Comparison of ENCODE assay signal across 8 cellular contexts in genomic region chr13:26051231-26052135, GRCh38. TPM values are rescaled to one million over a fixed set of nuclear protein-coding genes. Genes with fewer than 3 reads are reported as not detected.
DNase-seq lines count a peak whose midpoint lies in the region; ATAC-seq, FAIRE-seq and TF ChIP-seq lines count a peak whose summit lies in the region.

SHISA2 (minus strand) TSS chr13:26052016; CDS start chr13:26050975, 1,041 bp downstream.

- TF ChIP-seq RAD21 in K562 (CRISPR knock-in tag; conservative IDR thresholded peaks at IDR 0.05 in 1 of 2, IDR thresholded peaks at IDR 0.05 in 1 of 2), result no peak

- no peaks in the 10 kb centered on the region for H3K9me3 ChIP-seq in K562 (replicated peaks; ENCODE audit: control insufficient read depth, insufficient read depth, low read depth, low read length)

- H3K27ac ChIP-seq in K562 (ENCODE audit: extremely low read depth, low read depth, low read length), result no peak within 1 kb of the TSS

- peak within 1 kb of the TSS; percentile 58 for H3K4me3 ChIP-seq in AG04449 (ENCODE audit: low read depth, low read length)
- no peak within 1 kb of the TSS for H3K4me3 ChIP-seq in K562
- peak within 1 kb of the TSS; percentile 37 for H3K4me3 ChIP-seq in retinal pigment epithelial cell (ENCODE audit: low read length)

- BruUV-seq in K562 (replicated peaks; lab: Mats Ljungman, UMichigan), result no TSS peak

- intact Hi-C loops in K562 (cut with micrococcal nuclease), result no loop called here

- H2AFZ ChIP-seq in K562 (ENCODE audit: low read depth, low read length), result no peak within 1 kb of the TSS

- no peaks in the 10 kb centered on the region for H4K20me1 ChIP-seq in K562 (replicated peaks; ENCODE audit: control insufficient read depth, insufficient read depth, low read length)

- no peaks in the 10 kb centered on the region for H3K36me3 ChIP-seq in K562 (ENCODE audit: control insufficient read depth, insufficient read depth, low read length)

- H3K9me1 ChIP-seq in K562 (ENCODE audit: control insufficient read depth, insufficient read depth, low read length), result no peaks in the 10 kb centered on the region

- no peaks in the 10 kb centered on the region; a peak in 1 of 5 replicates for H3K4me1 ChIP-seq in K562 (replicated peaks in 1 of 2; ENCODE audit: control insufficient read depth in 2 of 2, insufficient read depth in 2 of 2, low read length in 2 of 2)

- POLR2A ChIA-PET in AG04449 (lab: Yijun Ruan, JAX), result interaction anchor here (1.0 kb wide), 1 partner anchor 74 kb away, joined by 3 read pairs; no protein-coding TSS in a partner anchor
- POLR2A ChIA-PET in K562 (lab: Yijun Ruan, JAX), result no interaction called here

- DNase-seq in AG04449 (ENCODE audit: low read depth, low spot score) (no peak), SK-MEL-5 (ENCODE audit: low read depth, low spot score) (peak; percentile 51), K562 (ENCODE audit: extremely low read depth in 1 of 4, low spot score in 3 of 4) (no peak), hypothalamus (lab: John Stamatoyannopoulos, UW) (peak in 34 of 51 donors; percentile 12 to 62 (median 38)), retinal pigment epithelial cell (ENCODE audit: low read depth) (no peak), GM12891 (ENCODE audit: insufficient read length, low spot score) (no peak)

- no peak for TF ChIP-seq EP300 in K562 (IDR thresholded peaks at IDR 0.05; ENCODE audit: low read length)

- H3K4me2 ChIP-seq in K562 (ENCODE audit: insufficient read depth, low read length), result no peak within 1 kb of the TSS

- CTCF ChIA-PET in AG04449 (lab: Yijun Ruan, JAX) (interaction anchor here (0.6 kb wide), 1 partner anchor 196 kb away, joined by 3 read pairs; no protein-coding TSS in a partner anchor), K562 (lab: Yijun Ruan, JAX; ENCODE audit: low intra/inter-chr PET ratio) (no interaction called here)

- TF ChIP-seq POLR2A in K562 (conservative IDR thresholded peaks at IDR 0.05) (no peak), GM12891 (IDR thresholded peaks at IDR 0.05; ENCODE audit: low read depth, low read length) (no peak)

- in situ Hi-C loops in SK-MEL-5 (cut with HindIII; ENCODE audit: low pct_unique_long_range_greater_than_20kb, low sequenced_read_pairs), result no loop called here
- in situ Hi-C loops in K562 (cut with MboI), result no loop called here

- WGBS in K562 (ENCODE audit: insufficient coverage, low coverage, missing lambda C conversion rate), result 31% methylated on average over 12 of the region's 110 CpGs

- FAIRE-seq in K562 (lab: Jason Lieb, UNC), result no peak
- FAIRE-seq in GM12891 (lab: Jason Lieb, UNC), result no peak

- no peak within 1 kb of the TSS for H3K9ac ChIP-seq in K562 (ENCODE audit: insufficient read depth in 1 of 2, low read depth in 2 of 2, low read length in 2 of 2)

- H3K27me3 ChIP-seq in K562 (ENCODE audit: control insufficient read depth in 2 of 2, insufficient read depth in 2 of 2, low read length in 2 of 2), result peaks cover 0 to 20% of the 10 kb centered on the region in 2 experiments; a peak in 2 of 5 replicates

- no peak for TF ChIP-seq CTCF in AG04449 (IDR thresholded peaks at IDR 0.05; ENCODE audit: insufficient read depth, low read length, missing control alignments)
- no peak for TF ChIP-seq CTCF in K562 (IDR thresholded peaks at IDR 0.05 in 2 of 3, conservative IDR thresholded peaks at IDR 0.05 in 1 of 3; ENCODE audit: insufficient read depth in 2 of 3, low read depth in 1 of 3, low read length in 3 of 3)
- TF ChIP-seq CTCF in retinal pigment epithelial cell (conservative IDR thresholded peaks at IDR 0.05; ENCODE audit: low read depth, low read length), result no peak

- peak; percentile 51 for ATAC-seq in HG02870 (IDR thresholded peaks at IDR 0.05; ENCODE audit: unreplicated experiment)
- no peak for ATAC-seq in K562
- ATAC-seq in GM19023 (IDR thresholded peaks at IDR 0.05; ENCODE audit: unreplicated experiment), result no peak

- no peaks in the 10 kb centered on the region for H3K79me2 ChIP-seq in K562 (ENCODE audit: control insufficient read depth, insufficient read depth, low read length)

TF ChIP-seq in K562, 482 proteins besides CTCF, POLR2A, EP300 and RAD21:
- TF ChIP-seq, protein P1, sequence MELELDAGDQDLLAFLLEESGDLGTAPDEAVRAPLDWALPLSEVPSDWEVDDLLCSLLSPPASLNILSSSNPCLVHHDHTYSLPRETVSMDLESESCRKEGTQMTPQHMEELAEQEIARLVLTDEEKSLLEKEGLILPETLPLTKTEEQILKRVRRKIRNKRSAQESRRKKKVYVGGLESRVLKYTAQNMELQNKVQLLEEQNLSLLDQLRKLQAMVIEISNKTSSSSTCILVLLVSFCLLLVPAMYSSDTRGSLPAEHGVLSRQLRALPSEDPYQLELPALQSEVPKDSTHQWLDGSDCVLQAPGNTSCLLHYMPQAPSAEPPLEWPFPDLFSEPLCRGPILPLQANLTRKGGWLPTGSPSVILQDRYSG (tag; conservative IDR thresholded peaks at IDR 0.05; ENCODE audit: low read depth), result no peak
- peak; percentile 35 to 38; a peak in 2 of 4 replicates for TF ChIP-seq NRF1 (conservative IDR thresholded peaks at IDR 0.05 in 1 of 2, IDR thresholded peaks at IDR 0.05 in 1 of 2)
TF ChIP-seq in K562: peak in this region for 1.

TF ChIP-seq in GM12891, 5 proteins besides CTCF, POLR2A, EP300 and RAD21:
- no peak for TF ChIP-seq PAX5 (IDR thresholded peaks at IDR 0.05; ENCODE audit: insufficient read depth, low read length, severe bottlenecking)
- no peak for TF ChIP-seq POU2F2 (IDR thresholded peaks at IDR 0.05; ENCODE audit: low read depth, low read length)
- no peak for TF ChIP-seq TAF1 (IDR thresholded peaks at IDR 0.05; ENCODE audit: low read depth, low read length)
- TF ChIP-seq SPI1 (IDR thresholded peaks at IDR 0.05; ENCODE audit: low read depth, low read length), result no peak
- TF ChIP-seq POLR2AphosphoS5 (IDR thresholded peaks at IDR 0.05; ENCODE audit: low read depth, low read length), result no peak

RNA-seq across cellular contexts. Expression of gene SHISA2, which starts in this region (rescaled TPM):
- total RNA-seq in SK-MEL-5 (2014; rRNA removed; shearing (Covaris generic)), result 51.0 and 51.3 TPM in 2 replicates
- polyA plus RNA-seq in SK-MEL-5 (2015; cell fraction: cytosol; rRNA removed), result 28.5 and 32.9 TPM in 2 replicates
- 7.6 and 10.0 TPM in 2 replicates for polyA plus RNA-seq in SK-MEL-5 (2015; cell fraction: nucleus; rRNA removed)
- total RNA-seq in K562 (2011; cell fraction: chromatin; rRNA removed; ENCODE audit: low replicate concordance), result not detected in 2 replicates
- total RNA-seq in K562 (2011; cell fraction: nucleolus; rRNA removed), result not detected in 2 replicates
- not detected in 2 replicates for total RNA-seq in K562 (2011; cell fraction: nucleoplasm; rRNA removed)
- total RNA-seq in K562 (2014; rRNA removed), result not detected in 2 replicates
- not detected in 2 replicates for total RNA-seq in K562 (2014; rRNA removed; fragmentation: Illumina TruSeq; extraction: Trizol)
- not detected in 2 replicates for total RNA-seq in K562 (2015; rRNA removed; fragmentation: Illumina TruSeq; extraction: Trizol)
- not detected in 2 replicates for total RNA-seq in K562 (2021)
- polyA plus RNA-seq in K562 (2011; rRNA removed), result not detected in 2 replicates
- polyA plus RNA-seq in K562 (2011; cell fraction: cytosol; rRNA removed), result not detected in 2 replicates
- polyA plus RNA-seq in K562 (2011; cell fraction: nucleus; rRNA removed), result not detected in 2 replicates
- polyA plus RNA-seq in K562 (2012), result not detected in 2 replicates
- polyA plus RNA-seq in K562 (2014; fragmentation: Illumina TruSeq; extraction: Trizol), result not detected in 2 replicates
- polyA plus RNA-seq in K562 (2014; fragmentation: Nextera tagmentation; extraction: Ambion mirVana), result not detected
- not detected in 2 replicates for polyA plus RNA-seq in K562 (2014; rRNA removed)
- polyA minus RNA-seq in K562 (2011; rRNA and poly(A)+ RNA removed), result not detected in 2 replicates
- polyA minus RNA-seq in K562 (2011; cell fraction: cytosol; rRNA and poly(A)+ RNA removed), result not detected in 2 replicates
- not detected in 2 replicates for polyA minus RNA-seq in K562 (2011; cell fraction: nucleus; rRNA and poly(A)+ RNA removed)
- polyA plus RNA-seq in GM12891 (2012; ENCODE audit: low read depth, missing spikeins), result not detected

Comparison
In these comparisons a context has a peak if more than half of its experiments do, and no peak if none do; other contexts are left out.
1. RNA of gene SHISA2 (total RNA-seq): 51.0 to 51.3 TPM in SK-MEL-5; not detected in K562; every median in the first group is over 10 times any median in the second.
2. DNase-seq: peak in SK-MEL-5 (single experiment) and hypothalamus (34 of 51); none in AG04449 (single experiment), K562 (0 of 4), retinal pigment epithelial cell (single experiment) and GM12891 (single experiment).